In the genomic region with DNA sequence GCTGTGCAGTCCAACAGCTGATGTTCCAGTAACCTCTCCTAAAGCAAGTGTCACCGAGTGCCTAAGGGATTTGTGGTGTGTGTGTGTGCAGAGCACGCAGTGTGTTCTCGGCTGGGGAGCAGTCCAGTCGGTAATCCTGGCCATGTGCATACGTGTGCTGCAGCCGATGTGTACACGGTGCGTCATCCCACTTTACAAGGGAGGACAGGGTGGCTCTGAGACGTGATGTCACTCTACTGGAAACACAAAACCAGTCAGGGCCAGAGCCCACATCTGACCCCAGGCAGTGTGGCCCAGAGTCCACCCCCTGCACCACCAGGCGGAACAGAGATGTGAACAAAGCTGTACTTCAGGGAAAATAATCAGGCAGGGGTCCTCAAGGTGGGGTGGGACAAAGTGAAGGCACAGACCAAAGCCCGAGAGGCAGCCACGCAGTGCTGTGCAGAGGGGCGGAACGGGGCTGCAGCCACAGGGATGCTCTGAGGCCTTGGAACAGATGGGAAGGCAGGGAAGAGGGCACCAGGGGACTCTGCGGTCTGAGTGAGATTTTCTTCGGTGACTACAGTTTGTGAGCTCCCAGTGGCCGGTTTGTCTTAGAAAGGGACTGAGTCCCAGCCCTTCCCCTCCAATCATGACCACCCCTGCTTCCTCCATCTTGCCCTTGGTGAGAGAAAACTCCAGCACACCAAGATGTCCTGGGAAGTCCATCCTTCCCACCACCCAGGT, we compare ENCODE assay signal across 23 cellular contexts.
A peak's percentile ranks its signal among the peaks of the same experiment; 100 is the strongest.
DNase-seq lines count a peak whose midpoint lies in the region; ATAC-seq and TF ChIP-seq lines count a peak whose summit lies in the region.
"Had no signal": no experiment of that assay in that cellular context is flagged by ENCODE, and none has a peak within 500 bp of the region (broad histone marks: within the 10 kb centered on the region; RNA-seq: fewer than 3 reads in every experiment).

No MANE protein-coding gene starts in this region.

- H3K27ac ChIP-seq in BLaER1 (no peak overlapping the region), endodermal cell (ENCODE audit: low read depth, low read length) (peak overlapping the region; percentile 3), neural progenitor cell (no peak overlapping the region)
- H3K27ac ChIP-seq: adrenal gland, esophagus muscularis mucosa, parathyroid adenoma, sigmoid colon had no signal

- H3K9me3 Mint-ChIP-seq in endodermal cell (no peaks in the 10 kb centered on the region), neural progenitor cell (no peaks in the 10 kb centered on the region)
- H3K9me3 Mint-ChIP-seq: activated B cell treated with CpG ODN at 0.5 μM for 24 hours; CD8-positive, alpha-beta memory T cell; naive thymus-derived CD4-positive, alpha-beta T cell had no signal

- H4K20me1 ChIP-seq in BLaER1 (peaks cover 28% of the 10 kb centered on the region), neural progenitor cell (ENCODE audit: low read depth) (peaks cover 31% of the 10 kb centered on the region)

- TF ChIP-seq CTCF in endodermal cell (conservative IDR thresholded peaks at IDR 0.05) (no peak), neural progenitor cell (IDR thresholded peaks at IDR 0.05) (no peak)

- no peak overlapping the region for H3K4me3 Mint-ChIP-seq in endodermal cell
- no peak overlapping the region for H3K4me3 Mint-ChIP-seq in neural progenitor cell
- H3K4me3 Mint-ChIP-seq: activated B cell treated with CpG ODN at 0.5 μM for 24 hours; CD8-positive, alpha-beta memory T cell; naive thymus-derived CD4-positive, alpha-beta T cell had no signal

- H3F3A ChIP-seq in neural progenitor cell (ENCODE audit: low read depth), result peaks cover 4% of the 10 kb centered on the region

- H3K36me3 ChIP-seq in BLaER1, result peaks cover 8% of the 10 kb centered on the region; the same call in 1 of the 2 replicates
- H3K36me3 ChIP-seq in endodermal cell (ENCODE audit: control insufficient read depth, insufficient read depth, low read length), result no peaks in the 10 kb centered on the region
- no peaks in the 10 kb centered on the region for H3K36me3 ChIP-seq in neural progenitor cell
- H3K36me3 ChIP-seq: adrenal gland, esophagus muscularis mucosa, sigmoid colon had no signal

- H3K4me2 ChIP-seq in BLaER1 (peak overlapping the region; percentile 73), neural progenitor cell (no peak overlapping the region)

- H3K9ac ChIP-seq in BLaER1 (no peak overlapping the region), endodermal cell (ENCODE audit: extremely low read depth, low read length, poor library complexity, severe bottlenecking) (no peak overlapping the region), neural progenitor cell (no peak overlapping the region)
- H3K9ac ChIP-seq: parathyroid adenoma had no signal

- 93 to 97% methylated on average over 13 to 17 of the region's 17 CpGs for WGBS in endodermal cell (ENCODE audit: insufficient coverage in 1 of 2, insufficient read length in 1 of 2), 2 experiments

- H3K36me3 Mint-ChIP-seq in endodermal cell (ENCODE audit: low read depth) (peaks cover 7% of the 10 kb centered on the region), neural progenitor cell (peaks cover 18% of the 10 kb centered on the region)
- H3K36me3 Mint-ChIP-seq: CD8-positive, alpha-beta memory T cell; naive thymus-derived CD4-positive, alpha-beta T cell had no signal

- DNase-seq in HT1080 (ENCODE audit: low read depth) (peak; percentile 12), endodermal cell (no peak), neural progenitor cell (ENCODE audit: low spot score) (no peak), COLO668 (lab: John Stamatoyannopoulos, UW; ENCODE audit: unreplicated experiment) (no peak), NCI-H2029 treated with DMSO at 0.1 percent for 48 hours (lab: John Stamatoyannopoulos, UW) (no peak)
- DNase-seq in stimulated activated CD8-positive, alpha-beta memory T cell treated with anti-CD3 and anti-CD28 coated beads, Interleukin-4, amount 100 ng/mL, for 48 hours, result no peak
- DNase-seq: activated B cell treated with CpG ODN at 0.5 μM for 24 hours; activated CD4-positive, alpha-beta T cell treated with anti-CD3 and anti-CD28 coated beads, Interleukin-2, amount 50 U/mL, for 48 hours; activated gamma-delta T cell; adrenal gland; CD8-positive, alpha-beta memory T cell; DMS79; effector memory CD4-positive, alpha-beta T cell; kidney; mammary epithelial cell; naive thymus-derived CD4-positive, alpha-beta T cell; NCI-H526; sigmoid colon; substantia nigra had no signal

- H2AFZ ChIP-seq in neural progenitor cell (replicated peaks), result no peak overlapping the region
- H2AFZ ChIP-seq: parathyroid adenoma had no signal

- H3K4me3 ChIP-seq in BLaER1 (no peak overlapping the region), endodermal cell (ENCODE audit: low read length) (no peak overlapping the region), neural progenitor cell (no peak overlapping the region)
- H3K4me3 ChIP-seq: adrenal gland, esophagus muscularis mucosa, sigmoid colon had no signal

- peaks cover 18% of the 10 kb centered on the region for H3K79me2 ChIP-seq in neural progenitor cell (ENCODE audit: low read depth)
- H3K79me2 ChIP-seq: parathyroid adenoma had no signal

- H3K27ac Mint-ChIP-seq in endodermal cell (no peak overlapping the region), neural progenitor cell (peak overlapping the region; percentile 78)
- H3K27ac Mint-ChIP-seq: activated B cell treated with CpG ODN at 0.5 μM for 24 hours; CD8-positive, alpha-beta memory T cell had no signal

- no peaks in the 10 kb centered on the region for H3K27me3 ChIP-seq in BLaER1
- no peaks in the 10 kb centered on the region for H3K27me3 ChIP-seq in endodermal cell (ENCODE audit: control insufficient read depth, insufficient read depth, low read length, poor library complexity, severe bottlenecking)
- H3K27me3 ChIP-seq in neural progenitor cell, result no peaks in the 10 kb centered on the region
- H3K27me3 ChIP-seq: adrenal gland, esophagus muscularis mucosa, sigmoid colon had no signal

- H3K4me1 Mint-ChIP-seq in endodermal cell, result no peaks in the 10 kb centered on the region
- peaks cover 54% of the 10 kb centered on the region for H3K4me1 Mint-ChIP-seq in neural progenitor cell
- H3K4me1 Mint-ChIP-seq: activated B cell treated with CpG ODN at 0.5 μM for 24 hours; CD8-positive, alpha-beta memory T cell; naive thymus-derived CD4-positive, alpha-beta T cell had no signal

- ATAC-seq in HG03432 (IDR thresholded peaks at IDR 0.05; ENCODE audit: unreplicated experiment), result no peak
- ATAC-seq: naive thymus-derived CD4-positive, alpha-beta T cell had no signal

- H3K4me1 ChIP-seq in BLaER1 (peaks cover 30% of the 10 kb centered on the region), endodermal cell (ENCODE audit: control insufficient read depth, insufficient read depth, low read length) (no peaks in the 10 kb centered on the region), neural progenitor cell (peaks cover 5% of the 10 kb centered on the region)
- H3K4me1 ChIP-seq: adrenal gland, parathyroid adenoma had no signal

- peaks cover 7% of the 10 kb centered on the region for H3K9me3 ChIP-seq in BLaER1
- H3K9me3 ChIP-seq in endodermal cell (ENCODE audit: control insufficient read depth, low read length), result no peaks in the 10 kb centered on the region
- H3K9me3 ChIP-seq in neural progenitor cell (ENCODE audit: low read depth), result no peaks in the 10 kb centered on the region
- H3K9me3 ChIP-seq: adrenal gland, esophagus muscularis mucosa, sigmoid colon had no signal

- H3K27me3 Mint-ChIP-seq in endodermal cell (ENCODE audit: insufficient read depth) (no peaks in the 10 kb centered on the region), neural progenitor cell (ENCODE audit: insufficient read depth, low read depth) (peaks cover 4% of the 10 kb centered on the region)
- H3K27me3 Mint-ChIP-seq: CD8-positive, alpha-beta memory T cell had no signal
